In genomic region chr17:36525888-36526287, GRCh38 we compare ENCODE assay signal across 1 cellular context.
TF ChIP-seq lines count a peak whose summit lies in the region.

No MANE protein-coding gene starts in this region.

TF ChIP-seq in H1, 55 proteins besides CTCF, POLR2A, EP300 and RAD21:
- no peak for TF ChIP-seq RNF2 (IDR thresholded peaks at IDR 0.05; ENCODE audit: borderline replicate concordance, low read depth, low read length, missing control alignments, poor library complexity, severe bottlenecking)
- TF ChIP-seq POLR2AphosphoS5 (IDR thresholded peaks at IDR 0.05; ENCODE audit: low read depth, low read length), result peak; percentile 47; the same call in 1 of the 2 replicates
- no peak for TF ChIP-seq BACH1 (IDR thresholded peaks at IDR 0.05; ENCODE audit: low read length)
